8 cellular contexts compared by ENCODE assay signal in genomic region chr7:66493235-66494181, GRCh38.
DNase-seq lines count a peak whose midpoint lies in the region; ATAC-seq and TF ChIP-seq lines count a peak whose summit lies in the region.

No MANE protein-coding gene starts in this region.

- peak overlapping the region; percentile 99 for H3K27ac Mint-ChIP-seq in T-helper 17 cell

- H3K27me3 ChIP-seq in right cardiac atrium (ENCODE audit: control insufficient read depth, insufficient read depth) = no peaks in the 10 kb centered on the region
- no peaks in the 10 kb centered on the region for H3K27me3 ChIP-seq in aorta (ENCODE audit: control insufficient read depth in 1 of 2, insufficient read depth in 2 of 2, low read length in 1 of 2)

- no peak for TF ChIP-seq CTCF in GM13977 (IDR thresholded peaks at IDR 0.05; ENCODE audit: extremely low read depth, insufficient read depth, missing control alignments)

- H3K36me3 ChIP-seq in aorta (ENCODE audit: control insufficient read depth in 1 of 2, insufficient read depth in 2 of 2, low read length in 1 of 2) = no peaks in the 10 kb centered on the region

- peak; percentile 96 for DNase-seq in GM13977 (ENCODE audit: low spot score)
- DNase-seq in NCI-H1694 (lab: John Stamatoyannopoulos, UW) = peak; percentile 94
- DNase-seq in T-helper 17 cell = peak; percentile 92 to 93 (median 92)
- peak; percentile 87 to 99 (median 97) for DNase-seq in anterior cingulate cortex (lab: John Stamatoyannopoulos, UW)
- peak; percentile 99 for DNase-seq in right cardiac atrium
- DNase-seq in putamen (ENCODE audit: low spot score) = peak; percentile 98
- peak; percentile 99 for DNase-seq in aorta

- intact Hi-C loops in right cardiac atrium (cut with DNase I) (no loop called here), aorta (cut with DNase I) (loop anchor here in 1 of 2 donors (10.0 kb wide), 1 partner anchor 349 kb away; no protein-coding TSS in a partner anchor)

- H3K4me1 ChIP-seq in right cardiac atrium (ENCODE audit: control insufficient read depth, insufficient read depth, low read length) (peaks cover 3% of the 10 kb centered on the region), aorta (ENCODE audit: control insufficient read depth in 1 of 2, insufficient read depth in 2 of 2, low read length in 2 of 2) (peaks cover 0 to 5% of the 10 kb centered on the region in 2 donors)

- H3K4me3 Mint-ChIP-seq in T-helper 17 cell = peak overlapping the region; percentile 90

- H3K9me3 ChIP-seq in T-helper 17 cell (ENCODE audit: control insufficient read depth, low read length, poor library complexity, severe bottlenecking) (no peaks in the 10 kb centered on the region), right cardiac atrium (ENCODE audit: control insufficient read depth, low read length) (no peaks in the 10 kb centered on the region), aorta (ENCODE audit: control insufficient read depth, low read length) (no peaks in the 10 kb centered on the region)

- WGBS in right cardiac atrium = under 1% methylated on average over 68 of the region's 68 CpGs
- 0% methylated on average over 68 of the region's 68 CpGs for WGBS in aorta, 2 donors

- H3K4me1 Mint-ChIP-seq in T-helper 17 cell = peaks cover 2% of the 10 kb centered on the region

- H3K27ac ChIP-seq in right cardiac atrium (ENCODE audit: low read length) (peak overlapping the region; percentile 91), aorta (ENCODE audit: low read depth in 1 of 2, low read length in 2 of 2) (peak overlapping the region; percentile 49 to 84)

- H3K4me3 ChIP-seq in right cardiac atrium (ENCODE audit: low read length) (peak overlapping the region; percentile 76), aorta (ENCODE audit: low read length in 2 of 2) (peak overlapping the region; percentile 53 to 59)

- H3K36me3 Mint-ChIP-seq in T-helper 17 cell (ENCODE audit: low read depth) = no peaks in the 10 kb centered on the region

- in situ Hi-C loops in GM13977 (cut with MboI; ENCODE audit: low pct_unique_long_range_greater_than_20kb, low sequenced_read_pairs, unreplicated experiment) = no loop called here

- ATAC-seq in HG02884 (IDR thresholded peaks at IDR 0.05; ENCODE audit: unreplicated experiment) (peak; percentile 95), T-helper 17 cell (peak; percentile 95), right cardiac atrium (peak; percentile 99), aorta (ENCODE audit: low FRiP score) (peak; percentile 100)

- H3K27me3 Mint-ChIP-seq in T-helper 17 cell = no peaks in the 10 kb centered on the region

Comparison
In these comparisons a context has a peak if more than half of its experiments do, and no peak if none do; other contexts are left out.
1. Peak in every context shown above with its lines: DNase-seq, ATAC-seq, H3K4me3 ChIP-seq and H3K27ac ChIP-seq.